15 cellular contexts compared by ENCODE assay signal in the genomic region with DNA sequence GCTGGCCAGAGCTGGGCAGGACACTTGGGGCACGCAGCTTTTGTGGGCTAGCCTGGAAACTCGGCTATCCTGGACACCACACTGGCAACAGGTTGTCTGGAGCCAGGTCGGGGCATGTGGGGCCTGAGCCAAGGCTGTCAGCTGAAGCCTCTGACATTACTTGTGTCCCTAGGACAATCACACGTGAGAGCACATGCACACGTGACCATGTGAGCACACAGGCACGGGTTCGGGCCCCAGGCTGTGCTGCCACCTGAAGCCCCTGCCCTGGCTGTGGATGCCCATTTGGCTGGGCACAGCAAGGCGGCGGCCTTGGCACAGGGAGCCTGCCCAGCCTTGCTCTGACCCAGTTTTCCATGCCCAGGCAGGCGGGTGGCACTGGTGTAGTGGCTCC.
"Had no signal": no experiment of that assay in that cellular context is flagged by ENCODE, and none has a peak within 500 bp of the region (broad histone marks: within the 10 kb centered on the region; RNA-seq: fewer than 3 reads in every experiment).

No MANE protein-coding gene starts in this region.

- H3K27me3 Mint-ChIP-seq: brain had no signal

- H3K4me3 ChIP-seq: dorsolateral prefrontal cortex, esophagus muscularis mucosa, ovary, tibial artery had no signal

- ATAC-seq: activated CD8-positive, alpha-beta T cell treated with anti-CD3 and anti-CD28 coated beads, Interleukin-2, amount 10 ng/mL, durations not matched to agents 7 days and 5 days had no signal

- H3K9me3 Mint-ChIP-seq: activated naive CD4-positive, alpha-beta T cell treated with anti-CD3 and anti-CD28 coated beads, Interleukin-2, amount 10 ng/mL, durations not matched to agents 7 days and 5 days; activated T-helper 1 cell treated with anti-CD3 and anti-CD28 coated beads, Interleukin-12 subunit alpha, Interleukin-12 subunit beta, Interleukin-2, Interleukin-4 antibody, amounts not matched to agents 30 ng/mL and 10 ng/mL and 1 ng/mL, durations not matched to agents 14 hours and 24 hours and 36 hours had no signal

- H3K4me1 Mint-ChIP-seq: activated naive CD4-positive, alpha-beta T cell treated with anti-CD3 and anti-CD28 coated beads, Interleukin-2, amount 10 ng/mL, durations not matched to agents 7 days and 5 days; brain had no signal

- H3K27me3 ChIP-seq: dorsolateral prefrontal cortex, ovary had no signal

- H3K36me3 ChIP-seq: esophagus muscularis mucosa, ovary, tibial artery had no signal

- H3K4me2 ChIP-seq: SK-N-SH had no signal

- DNase-seq: activated CD4-positive, alpha-beta T cell treated with anti-CD3 and anti-CD28 coated beads for 4 hours; activated CD8-positive, alpha-beta T cell treated with anti-CD3 and anti-CD28 coated beads, Interleukin-2, amount 10 ng/mL, durations not matched to agents 7 days and 5 days; activated naive CD4-positive, alpha-beta T cell treated with anti-CD3 and anti-CD28 coated beads, Interleukin-2, amount 10 ng/mL, durations not matched to agents 7 days and 5 days; amniotic stem cell; foreskin fibroblast; mesenchymal stem cell; stimulated activated CD4-positive, alpha-beta T cell treated with anti-CD3 and anti-CD28 coated beads, Interleukin-15, amount 100 ng/mL, for 24 hours; T-helper 1 cell; tibial artery had no signal

- H3K4me3 Mint-ChIP-seq: activated CD8-positive, alpha-beta T cell treated with anti-CD3 and anti-CD28 coated beads, Interleukin-2, amount 10 ng/mL, durations not matched to agents 7 days and 5 days; activated naive CD4-positive, alpha-beta T cell treated with anti-CD3 and anti-CD28 coated beads, Interleukin-2, amount 10 ng/mL, durations not matched to agents 7 days and 5 days; activated T-helper 1 cell treated with anti-CD3 and anti-CD28 coated beads, Interleukin-12 subunit alpha, Interleukin-12 subunit beta, Interleukin-2, Interleukin-4 antibody, amounts not matched to agents 30 ng/mL and 10 ng/mL and 1 ng/mL, durations not matched to agents 14 hours and 24 hours and 36 hours; brain had no signal

- H3K27ac Mint-ChIP-seq: activated CD8-positive, alpha-beta T cell treated with anti-CD3 and anti-CD28 coated beads, Interleukin-2, amount 10 ng/mL, durations not matched to agents 7 days and 5 days; activated naive CD4-positive, alpha-beta T cell treated with anti-CD3 and anti-CD28 coated beads, Interleukin-2, amount 10 ng/mL, durations not matched to agents 7 days and 5 days; activated T-helper 1 cell treated with anti-CD3 and anti-CD28 coated beads, Interleukin-12 subunit alpha, Interleukin-12 subunit beta, Interleukin-2, Interleukin-4 antibody, amounts not matched to agents 30 ng/mL and 10 ng/mL and 1 ng/mL, durations not matched to agents 14 hours and 24 hours and 36 hours had no signal

- H3K9ac ChIP-seq: SK-N-SH had no signal

- H3K36me3 Mint-ChIP-seq: activated naive CD4-positive, alpha-beta T cell treated with anti-CD3 and anti-CD28 coated beads, Interleukin-2, amount 10 ng/mL, durations not matched to agents 7 days and 5 days; brain had no signal

- H3K9me3 ChIP-seq: esophagus muscularis mucosa, ovary, SK-N-SH, tibial artery had no signal

- H3K27ac ChIP-seq: esophagus muscularis mucosa, ovary, tibial artery had no signal
